8 cellular contexts compared by ENCODE assay signal in genomic region chr17:7234100-7235012, GRCh38. TPM values are rescaled to one million over a fixed set of nuclear protein-coding genes. Genes with fewer than 3 reads are reported as not detected.
DNase-seq lines count a peak whose midpoint lies in the region; TF ChIP-seq lines count a peak whose summit lies in the region.

Gene DVL2 (minus strand): TSS chr17:7234517. CDS start chr17:7234262, 255 bp downstream.

- H2AFZ ChIP-seq in SU-DHL-6 (ENCODE audit: low read depth, low read length, severe bottlenecking), result peak within 1 kb of the TSS; percentile 2

- H3K4me1 ChIP-seq in testis, result peaks cover 41% of the 10 kb centered on the region

- intact Hi-C loops in testis (cut with DNase I; ENCODE audit: low total_unique reads), result no loop called here

- H3K9ac ChIP-seq in SU-DHL-6 (ENCODE audit: low read length), result peak within 1 kb of the TSS; percentile 82

- H3K4me3 Mint-ChIP-seq in HFFc6 (peak within 1 kb of the TSS; percentile 97), osteocyte (ENCODE audit: unreplicated experiment) (peak within 1 kb of the TSS; percentile 95)
- peak within 1 kb of the TSS; percentile 99 for H3K4me3 Mint-ChIP-seq in activated naive CD8-positive, alpha-beta T cell treated with anti-CD3 and anti-CD28 coated beads for 36 hours

- TF ChIP-seq CTCF in HFFc6 (IDR thresholded peaks at IDR 0.05) (no peak), SU-DHL-6 (IDR thresholded peaks at IDR 0.05; ENCODE audit: insufficient read depth, low read length, poor library complexity, severe bottlenecking) (no peak), osteocyte (IDR thresholded peaks at IDR 0.05) (no peak), testis (IDR thresholded peaks at IDR 0.05) (peak in 2 of 3 experiments; percentile 14 to 36)

- H3K36me3 Mint-ChIP-seq in HFFc6 (ENCODE audit: low read depth) (peaks cover 54% of the 10 kb centered on the region), osteocyte (ENCODE audit: unreplicated experiment) (peaks cover 31% of the 10 kb centered on the region)
- H3K36me3 Mint-ChIP-seq in activated naive CD8-positive, alpha-beta T cell treated with anti-CD3 and anti-CD28 coated beads for 36 hours, result peaks cover 34% of the 10 kb centered on the region

- peaks cover 26% of the 10 kb centered on the region for H3F3A ChIP-seq in SU-DHL-6 (ENCODE audit: insufficient read depth)

- H3K9me3 Mint-ChIP-seq in HFFc6 (no peaks in the 10 kb centered on the region), osteocyte (ENCODE audit: unreplicated experiment) (no peaks in the 10 kb centered on the region)
- no peaks in the 10 kb centered on the region for H3K9me3 Mint-ChIP-seq in activated naive CD8-positive, alpha-beta T cell treated with anti-CD3 and anti-CD28 coated beads for 36 hours

- 0 out of 2 replicates have a peak, but pooled peaks cover 3% of the 10 kb centered on the region for H3K36me3 ChIP-seq in SU-DHL-6 (ENCODE audit: low read length)
- no peaks in the 10 kb centered on the region for H3K36me3 ChIP-seq in testis (ENCODE audit: low read depth, missing control alignments)

- peak within 1 kb of the TSS; percentile 83 for H3K4me3 ChIP-seq in SU-DHL-6 (ENCODE audit: insufficient read depth, low read length, poor library complexity, severe bottlenecking)
- H3K4me3 ChIP-seq in testis, result peak within 1 kb of the TSS; percentile 90 to 93

- H3K27ac ChIP-seq in SU-DHL-6 (ENCODE audit: low read depth, low read length) (peak within 1 kb of the TSS; percentile 87), testis (peak within 1 kb of the TSS; percentile 91 to 97)

- no peaks in the 10 kb centered on the region for H3K27me3 ChIP-seq in SU-DHL-6 (ENCODE audit: low read length)
- H3K27me3 ChIP-seq in testis, result no peaks in the 10 kb centered on the region

- DNase-seq in GF-D8 (lab: John Stamatoyannopoulos, UW) (peak; percentile 58), HFFc6 (peak; percentile 91), NCI-H1092 treated with DMSO at 0.1 percent for 48 hours (lab: John Stamatoyannopoulos, UW) (peak; percentile 93), glomerular visceral epithelial cell (ENCODE audit: extremely low spot score) (peak; percentile 95), osteocyte (ENCODE audit: extremely low spot score, unreplicated experiment) (peak; percentile 98), testis (peak; percentile 98)
- peak; percentile 95 for DNase-seq in activated naive CD8-positive, alpha-beta T cell treated with anti-CD3 and anti-CD28 coated beads for 36 hours

- peaks cover 59% of the 10 kb centered on the region for H3K4me1 Mint-ChIP-seq in HFFc6 (ENCODE audit: low read depth)
- peaks cover 45% of the 10 kb centered on the region for H3K4me1 Mint-ChIP-seq in activated naive CD8-positive, alpha-beta T cell treated with anti-CD3 and anti-CD28 coated beads for 36 hours
- H3K4me1 Mint-ChIP-seq in osteocyte (ENCODE audit: unreplicated experiment), result peaks cover 50% of the 10 kb centered on the region

- 1% methylated on average over 21 to 69 of the region's 74 CpGs for WGBS in testis, 2 donors

- TF ChIP-seq POLR2A in testis (IDR thresholded peaks at IDR 0.05), result no peak

- no peaks in the 10 kb centered on the region for H3K9me2 ChIP-seq in SU-DHL-6 (replicated peaks; ENCODE audit: insufficient read depth, low read length)

- peak within 1 kb of the TSS; percentile 71 for H3K4me2 ChIP-seq in SU-DHL-6 (ENCODE audit: low read depth, low read length, poor library complexity, severe bottlenecking)

- peaks cover 6% of the 10 kb centered on the region; the same call in 1 of the 2 replicates for H4K20me1 ChIP-seq in SU-DHL-6 (ENCODE audit: low read depth, low read length)

- H3K27me3 Mint-ChIP-seq in HFFc6 (ENCODE audit: insufficient read depth) (peaks cover 8% of the 10 kb centered on the region), osteocyte (ENCODE audit: unreplicated experiment) (no peaks in the 10 kb centered on the region)
- no peaks in the 10 kb centered on the region for H3K27me3 Mint-ChIP-seq in activated naive CD8-positive, alpha-beta T cell treated with anti-CD3 and anti-CD28 coated beads for 36 hours

- H3K27ac Mint-ChIP-seq in HFFc6, result peak within 1 kb of the TSS; percentile 88
- peak within 1 kb of the TSS; percentile 96 for H3K27ac Mint-ChIP-seq in activated naive CD8-positive, alpha-beta T cell treated with anti-CD3 and anti-CD28 coated beads for 36 hours
- H3K27ac Mint-ChIP-seq in osteocyte (ENCODE audit: unreplicated experiment), result peak within 1 kb of the TSS; percentile 97

- H3K9me3 ChIP-seq in SU-DHL-6 (ENCODE audit: insufficient read depth, low read length) (no peaks in the 10 kb centered on the region), testis (no peaks in the 10 kb centered on the region)

- peaks cover 58% of the 10 kb centered on the region for H3K79me2 ChIP-seq in SU-DHL-6 (ENCODE audit: insufficient read depth, low read length)

RNA-seq across cellular contexts. Expression of gene DVL2, which starts in this region (rescaled TPM):
- 10 to 100 TPM; 24.9 to 29.1 (median 27.0) TPM for total RNA-seq in HFFc6 (2021; fragmentation: NEBNext Ultra II Directional; extraction: Animal tissue kit (Norgen Biotek cat#: 25700))
- 10 to 100 TPM; 64.4 to 66.5 TPM for total RNA-seq in activated naive CD8-positive, alpha-beta T cell treated with anti-CD3 and anti-CD28 coated beads for 36 hours
- total RNA-seq in osteocyte, result 87.7 and 99.7 TPM in 2 replicates
- 100 to 1,000 TPM in 1 of 2 donors, 10 to 100 TPM in 1; 81.3 to 102 TPM for total RNA-seq in testis
- polyA plus RNA-seq in testis (ENCODE audit: insufficient read depth, low read depth, low replicate concordance), result 43.6 TPM

Comparison
In these comparisons a context has a peak if more than half of its experiments do, and no peak if none do; other contexts are left out.
1. Peak in every context shown above with its lines: DNase-seq, H3K4me3 ChIP-seq and H3K27ac ChIP-seq.
2. CTCF ChIP-seq: peak in testis (2 of 3); none in HFFc6 (single experiment), SU-DHL-6 (single experiment) and osteocyte (single experiment).